In genomic region chr12:66234722-66235625, GRCh38 we compare ENCODE assay signal across 8 cellular contexts. TPM values are rescaled to one million over a fixed set of nuclear protein-coding genes. Genes with fewer than 3 reads are reported as not detected.
DNase-seq lines count a peak whose midpoint lies in the region; ATAC-seq, FAIRE-seq and TF ChIP-seq lines count a peak whose summit lies in the region.
"Not testable (repeated sequence)": the region's sequence is repeated elsewhere in the genome, so short reads cannot be mapped to it uniquely, and the experiment has no call there.

No MANE protein-coding gene starts in this region.

- peak overlapping the region; percentile 58; the same call in 1 of the 2 replicates for H4K8ac ChIP-seq in H1 (ENCODE audit: extremely low read depth, insufficient read depth, low read length)

- H3K18ac ChIP-seq in H1 (ENCODE audit: extremely low read depth, low read length): not testable (repeated sequence)

- CTCF ChIA-PET in H1 (lab: Charles Lee; ENCODE audit: partially characterized antibody): interaction anchor here (0.6 to 3.3 kb wide), 9 partner anchors 11 to 458 kb away, joined by 3 to 14 read pairs (median 3); no protein-coding TSS in a partner anchor

- DNase-seq in C1 segment of cervical spinal cord (lab: John Stamatoyannopoulos, UW): peak in 9 of 14 donors; percentile 14 to 66 (median 34)
- peak; percentile 60 for DNase-seq in NOMO-1 treated with DMSO at 0.1 percent for 48 hours (lab: John Stamatoyannopoulos, UW; ENCODE audit: unreplicated experiment)
- DNase-seq in activated T-cell treated with anti-CD3 and anti-CD28 coated beads for 4 hours: peak; percentile 5
- DNase-seq in H1 (ENCODE audit: low read depth in 1 of 2, low spot score in 2 of 2): peak; percentile 19 to 68
- peak in 1 of 2 donors; percentile 89 for DNase-seq in lower leg skin (ENCODE audit: low spot score in 2 of 2)
- DNase-seq in stimulated activated CD4-positive, alpha-beta T cell treated with anti-CD3 and anti-CD28 coated beads, Interleukin-2, amount 100 ng/mL, for 24 hours: peak; percentile 34 to 52

- not testable (repeated sequence) for H2BK120ac ChIP-seq in H1 (replicated peaks; ENCODE audit: low read depth, low read length)

- not testable (repeated sequence) for H2BK5ac ChIP-seq in H1 (ENCODE audit: low read depth, low read length)

- not testable (repeated sequence) for H2BK12ac ChIP-seq in H1 (ENCODE audit: low read depth, low read length)

- H2BK15ac ChIP-seq in H1 (ENCODE audit: low read length): not testable (repeated sequence)

- H2BK20ac ChIP-seq in H1 (ENCODE audit: low read length): not testable (repeated sequence)

- H3K23ac ChIP-seq in H1 (ENCODE audit: insufficient read length): not testable (repeated sequence)

- H3K4me2 ChIP-seq in H1 (ENCODE audit: insufficient read depth in 1 of 2, low read depth in 2 of 2, low read length in 2 of 2): peak overlapping the region; percentile 58 to 62

- H2AFZ ChIP-seq in H1 (ENCODE audit: low read length): peak overlapping the region; percentile 80; the same call in 1 of the 2 replicates

- H3K36me3 ChIP-seq in H1 (ENCODE audit: control insufficient read depth in 2 of 4, insufficient read depth in 4 of 4, low read length in 3 of 4): not testable (repeated sequence)

- TF ChIP-seq CTCF in H1 (IDR thresholded peaks at IDR 0.05; ENCODE audit: control extremely low read depth in 1 of 3, insufficient read depth in 1 of 3, low read depth in 1 of 3, low read length in 3 of 3); lower leg skin (IDR thresholded peaks at IDR 0.05): not testable (repeated sequence)

- TF ChIP-seq RAD21 in H1 (IDR thresholded peaks at IDR 0.05 in 1 of 2, conservative IDR thresholded peaks at IDR 0.05 in 1 of 2; ENCODE audit: low read depth in 2 of 2, low read length in 2 of 2): not testable (repeated sequence)

- not testable (repeated sequence) for H4K91ac ChIP-seq in H1 (replicated peaks; ENCODE audit: insufficient read length, low read length)

- 11% methylated on average over 41 of the region's 74 CpGs; no CpG with 5 or more reads in 1 of the 2 experiments for WGBS in H1 (ENCODE audit: extremely low coverage in 1 of 2, insufficient coverage in 1 of 2, insufficient read length in 1 of 2, insufficient replicate concordance in 2 of 2, low coverage in 1 of 2, low lambda C conversion rate in 2 of 2, missing lambda C conversion rate in 1 of 2), 2 experiments
- WGBS in lower leg skin, 2 donors: 4 to 6% methylated on average over 53 to 66 of the region's 74 CpGs

- not testable (repeated sequence) for TF ChIP-seq EP300 in H1 (IDR thresholded peaks at IDR 0.05; ENCODE audit: borderline replicate concordance in 1 of 2, low read depth in 2 of 2, low read length in 2 of 2)

- peak overlapping the region in 1 of 4 experiments; percentile 21; a peak in 2 of 7 replicates for H3K9ac ChIP-seq in H1 (replicated peaks in 1 of 4; ENCODE audit: extremely low read depth in 1 of 4, low read depth in 3 of 4, low read length in 3 of 4)

- H3K9me3 ChIP-seq in H1 (ENCODE audit: insufficient read depth in 2 of 2, low read depth in 1 of 2, low read length in 1 of 2): not testable (repeated sequence)

- intact Hi-C loops in lower leg skin (cut with DNase I; ENCODE audit: low total_unique reads): not testable (repeated sequence)

- not testable (repeated sequence) for H3K23me2 ChIP-seq in H1 (ENCODE audit: low read depth, low read length)

- H3K4me3 ChIP-seq in H1 (ENCODE audit: extremely low read depth in 1 of 4, insufficient read depth in 2 of 4, low read depth in 3 of 4, low read length in 4 of 4): peak overlapping the region; percentile 30 to 67 (median 58); a peak in 7 of 8 replicates
- peak overlapping the region; percentile 25 for H3K4me3 ChIP-seq in lower leg skin (ENCODE audit: low read depth, poor library complexity, severe bottlenecking)

- H3K14ac ChIP-seq in H1 (ENCODE audit: insufficient read length): not testable (repeated sequence)

- peak; percentile 71 for FAIRE-seq in H1 (lab: Jason Lieb, UNC)

- not testable (repeated sequence) for H3K56ac ChIP-seq in H1 (replicated peaks; ENCODE audit: insufficient read length, low read depth, low read length)

- H3K27me3 ChIP-seq in H1 (replicated peaks in 1 of 4; ENCODE audit: control insufficient read depth in 3 of 4, extremely low read depth in 1 of 4, insufficient read depth in 3 of 4, low read length in 3 of 4): not testable (repeated sequence)

- not testable (repeated sequence) for H4K20me1 ChIP-seq in H1 (replicated peaks in 1 of 2; ENCODE audit: control insufficient read depth in 1 of 2, insufficient read depth in 2 of 2, low read length in 2 of 2)

- not testable (repeated sequence) for H3K4me1 ChIP-seq in H1 (replicated peaks in 1 of 4; ENCODE audit: control insufficient read depth in 3 of 4, insufficient read depth in 4 of 4, low read length in 3 of 4)

- H3K79me1 ChIP-seq in H1 (ENCODE audit: low read depth, low read length): not testable (repeated sequence)

- H3K4ac ChIP-seq in H1 (replicated peaks; ENCODE audit: insufficient read length, low read depth, low read length): not testable (repeated sequence)

- not testable (repeated sequence) for H2AK5ac ChIP-seq in H1 (ENCODE audit: low read depth, low read length)

- ATAC-seq in GM19452 (IDR thresholded peaks at IDR 0.05; ENCODE audit: unreplicated experiment): peak; percentile 38
- peak; percentile 63 for ATAC-seq in HG03354 (IDR thresholded peaks at IDR 0.05; ENCODE audit: poor library complexity, severe bottlenecking, unreplicated experiment)

- not testable (repeated sequence) for H3K27ac ChIP-seq in H1 (ENCODE audit: low read depth, low read length)

- TF ChIP-seq POLR2A in H1 (IDR thresholded peaks at IDR 0.05; ENCODE audit: control extremely low read depth in 1 of 2, low read depth in 2 of 2, low read length in 2 of 2); lower leg skin (IDR thresholded peaks at IDR 0.05): not testable (repeated sequence)

- POLR2A ChIA-PET in H1 (lab: Charles Lee; ENCODE audit: partially characterized antibody): interaction anchor here (0.7 to 1.8 kb wide), 2 partner anchors 66 to 187 kb away, joined by 4 to 7 read pairs; no protein-coding TSS in a partner anchor

- not testable (repeated sequence) for H3K79me2 ChIP-seq in H1 (ENCODE audit: control insufficient read depth in 1 of 2, insufficient read depth in 2 of 2, low read length in 2 of 2)

- not testable (repeated sequence) for H4K5ac ChIP-seq in H1 (ENCODE audit: insufficient read length, low read depth, low read length)

TF ChIP-seq in H1, 55 proteins besides CTCF, POLR2A, EP300 and RAD21:
- TF ChIP-seq RBBP5 (IDR thresholded peaks at IDR 0.05; ENCODE audit: borderline replicate concordance, low read depth, low read length) (peak; percentile 50; the same call in 1 of the 2 replicates), TAF1 (IDR thresholded peaks at IDR 0.05; ENCODE audit: low read depth, low read length) (0 out of 2 replicates have a peak, but pooled peaks have one; percentile 36), PHF8 (conservative IDR thresholded peaks at IDR 0.05; ENCODE audit: low read depth, low read length) (0 out of 2 replicates have a peak, but pooled peaks have one; percentile 36), ASH2L (IDR thresholded peaks at IDR 0.05; ENCODE audit: low read length) (peak; percentile 18)

RNA-seq across cellular contexts. Expression of gene IRAK3, which starts 46.0 kb away (rescaled TPM):
- total RNA-seq in H1 (2021; fragmentation: NEBNext Ultra II Directional; extraction: Animal tissue kit (Norgen Biotek cat#: 25700)): 1.8 and 2.2 TPM in 2 replicates
- 0.28 and 0.51 TPM in 2 replicates for polyA plus RNA-seq in H1 (2011; rRNA removed)
- 0.56 TPM for polyA plus RNA-seq in H1 (2011; cell fraction: cytosol; rRNA removed)
- polyA plus RNA-seq in H1 (2011; cell fraction: nucleus; rRNA removed): 0.36 TPM
- 0.47 to 0.77 TPM (median 0.62 TPM) in 4 replicates for polyA plus RNA-seq in H1 (2012, experiment 1 of 2)
- polyA plus RNA-seq in H1 (2012, experiment 2 of 2): 0.16 TPM
- polyA plus RNA-seq in H1 (2013, experiment 1 of 2): 0.69 TPM
- 0.87 TPM for polyA plus RNA-seq in H1 (2013, experiment 2 of 2)
- 1.3 and 1.7 TPM in 2 replicates for polyA minus RNA-seq in H1 (2011; rRNA and poly(A)+ RNA removed)
- 0.95 TPM for polyA minus RNA-seq in H1 (2011; cell fraction: cytosol; rRNA and poly(A)+ RNA removed)
- 1.2 TPM for polyA minus RNA-seq in H1 (2011; cell fraction: nucleus; rRNA and poly(A)+ RNA removed)
- total RNA-seq in lower leg skin: 1 to 10 TPM; 2.3 to 9.4 (median 5.5) TPM
